Comparison of ENCODE assay signal across 19 cellular contexts in the genomic region with DNA sequence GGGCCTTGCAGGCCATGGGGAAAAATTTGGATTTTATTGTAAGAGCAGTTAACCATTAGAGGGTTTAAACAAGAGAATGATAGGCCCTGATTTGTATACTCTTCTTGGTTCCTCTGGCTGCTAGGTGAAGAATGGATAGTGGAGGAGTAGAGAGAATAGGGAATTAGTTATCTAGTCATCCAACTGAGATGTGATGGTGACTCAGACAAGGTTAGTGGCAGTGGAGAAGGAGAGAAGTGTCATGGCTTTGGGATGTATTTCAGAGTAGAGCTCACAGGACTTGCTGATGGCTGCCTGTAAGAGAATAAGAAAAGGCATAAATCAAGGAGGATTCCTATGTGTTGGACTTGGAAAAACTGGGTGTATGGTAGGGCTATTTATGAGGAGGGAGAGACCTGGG.
DNase-seq lines count a peak whose midpoint lies in the region; ATAC-seq, FAIRE-seq and TF ChIP-seq lines count a peak whose summit lies in the region.
"Had no signal": no experiment of that assay in that cellular context is flagged by ENCODE, and none has a peak within 500 bp of the region (broad histone marks: within the 10 kb centered on the region; RNA-seq: fewer than 3 reads in every experiment).

No MANE protein-coding gene starts in this region.

- POLR2A ChIA-PET in K562 (lab: Yijun Ruan, JAX) = interaction anchor here (1.5 kb wide), 1 partner anchor 13 kb away, joined by 3 read pairs; no protein-coding TSS in a partner anchor

- H3K36me3 ChIP-seq in K562 (ENCODE audit: control insufficient read depth, insufficient read depth, low read length) (no peaks in the 10 kb centered on the region; the same call in 1 of the 3 replicates), tibial artery (no peaks in the 10 kb centered on the region)
- H3K36me3 ChIP-seq: BE2C had no signal

- peak; percentile 6 for DNase-seq in EL
- no peak for DNase-seq in K562 (ENCODE audit: extremely low read depth in 1 of 4, low spot score in 3 of 4)
- no peak for DNase-seq in foreskin keratinocyte
- no peak for DNase-seq in tibial artery
- DNase-seq in NCI-H2227 treated with DMSO at 0.1 percent for 48 hours (lab: John Stamatoyannopoulos, UW) = no peak
- DNase-seq: BE2C; CD8-positive, alpha-beta T cell; COR-L47; DMS153; DMS79 treated with DMSO at 0.1 percent for 48 hours; GDM1; HCEC 1CT; IMR-90 had no signal

- BruUV-seq in K562 (replicated peaks; lab: Mats Ljungman, UMichigan) = no TSS peak

- H3K9me3 ChIP-seq in K562 (replicated peaks; ENCODE audit: control insufficient read depth, insufficient read depth, low read depth, low read length) (no peaks in the 10 kb centered on the region; the same call in 1 of the 2 replicates), tibial artery (no peaks in the 10 kb centered on the region)
- H3K9me3 ChIP-seq: BE2C had no signal

- no peaks in the 10 kb centered on the region for H4K20me1 ChIP-seq in K562 (replicated peaks; ENCODE audit: control insufficient read depth, insufficient read depth, low read length)

- TF ChIP-seq EP300 in K562 (IDR thresholded peaks at IDR 0.05; ENCODE audit: low read length) = no peak

- intact Hi-C loops in K562 (cut with micrococcal nuclease) (no loop called here), tibial artery (cut with DNase I; ENCODE audit: low total_unique reads) (no loop called here)

- no peak for TF ChIP-seq CTCF in K562 (IDR thresholded peaks at IDR 0.05 in 2 of 3, conservative IDR thresholded peaks at IDR 0.05 in 1 of 3; ENCODE audit: insufficient read depth in 2 of 3, low read depth in 1 of 3, low read length in 3 of 3)
- TF ChIP-seq CTCF in foreskin keratinocyte (conservative IDR thresholded peaks at IDR 0.05) = no peak
- TF ChIP-seq CTCF in tibial artery (IDR thresholded peaks at IDR 0.05) = no peak

- H3K4me1 ChIP-seq in K562 (replicated peaks in 1 of 2; ENCODE audit: control insufficient read depth in 2 of 2, insufficient read depth in 2 of 2, low read length in 2 of 2) (peaks cover 0 to 35% of the 10 kb centered on the region in 2 experiments; a peak in 4 of 5 replicates), foreskin keratinocyte (no peaks in the 10 kb centered on the region), tibial artery (peaks cover 0 to 76% (median 29%) of the 10 kb centered on the region in 4 donors)
- H3K4me1 ChIP-seq: BE2C had no signal

- in situ Hi-C loops in K562 (cut with MboI) = no loop called here

- no peak overlapping the region for H3K4me3 ChIP-seq in K562
- no peak overlapping the region for H3K4me3 ChIP-seq in tibial artery

- TF ChIP-seq RAD21 in K562 (CRISPR knock-in tag; conservative IDR thresholded peaks at IDR 0.05 in 1 of 2, IDR thresholded peaks at IDR 0.05 in 1 of 2) = no peak

- H3K79me2 ChIP-seq in K562 (ENCODE audit: control insufficient read depth, insufficient read depth, low read length) = peaks cover 52% of the 10 kb centered on the region

- no peak overlapping the region for H3K9ac ChIP-seq in K562 (ENCODE audit: insufficient read depth in 1 of 2, low read depth in 2 of 2, low read length in 2 of 2)

- H2AFZ ChIP-seq in K562 (ENCODE audit: low read depth, low read length) = no peak overlapping the region

- H3K27ac ChIP-seq in K562 (ENCODE audit: extremely low read depth, low read depth, low read length) (no peak overlapping the region; the same call in 2 of the 3 replicates), foreskin keratinocyte (no peak overlapping the region), tibial artery (peak overlapping the region; percentile 42 to 46)
- H3K27ac ChIP-seq: C4-2B had no signal

- TF ChIP-seq POLR2A in K562 (conservative IDR thresholded peaks at IDR 0.05) = no peak

- no peak for ATAC-seq in K562
- peak; percentile 47 for ATAC-seq in foreskin keratinocyte
- no peak for ATAC-seq in HG02840 (IDR thresholded peaks at IDR 0.05; ENCODE audit: low FRiP score, unreplicated experiment)
- ATAC-seq in GM21737 (IDR thresholded peaks at IDR 0.05; ENCODE audit: unreplicated experiment) = no peak
- ATAC-seq: CD8-positive, alpha-beta T cell had no signal

- H3K9me1 ChIP-seq in K562 (ENCODE audit: control insufficient read depth, insufficient read depth, low read length) = no peaks in the 10 kb centered on the region

- CTCF ChIA-PET in K562 (lab: Yijun Ruan, JAX; ENCODE audit: low intra/inter-chr PET ratio) = no interaction called here

- H3K4me2 ChIP-seq in K562 (ENCODE audit: insufficient read depth, low read length) = no peak overlapping the region

- H3K27me3 ChIP-seq in K562 (ENCODE audit: control insufficient read depth in 2 of 2, insufficient read depth in 2 of 2, low read length in 2 of 2) (no peaks in the 10 kb centered on the region), foreskin keratinocyte (no peaks in the 10 kb centered on the region), tibial artery (no peaks in the 10 kb centered on the region)
- H3K27me3 ChIP-seq: BE2C had no signal

- no peak for FAIRE-seq in K562 (lab: Jason Lieb, UNC)
- FAIRE-seq: A204.1, D721Med, GM12892 had no signal

TF ChIP-seq in K562, 482 proteins besides CTCF, POLR2A, EP300 and RAD21:
- no peak for TF ChIP-seq PHB2 (IDR thresholded peaks at IDR 0.05; ENCODE audit: low read depth)
- peak; percentile 91 for TF ChIP-seq HMBOX1 (IDR thresholded peaks at IDR 0.05)

Comparison
In these comparisons a context has a peak if more than half of its experiments do, and no peak if none do; other contexts are left out.
1. H3K27ac ChIP-seq: peak in tibial artery (2 of 2); none in K562 (single experiment) and foreskin keratinocyte (single experiment).